ENCODE assay signal across 23 cellular contexts in genomic region chr2:124267821-124268220, GRCh38.
DNase-seq lines count a peak whose midpoint lies in the region; ATAC-seq and TF ChIP-seq lines count a peak whose summit lies in the region.
"Had no signal": no experiment of that assay in that cellular context is flagged by ENCODE, and none has a peak within 500 bp of the region (broad histone marks: within the 10 kb centered on the region; RNA-seq: fewer than 3 reads in every experiment).

No MANE protein-coding gene starts in this region.

- no peaks in the 10 kb centered on the region for H3F3A ChIP-seq in GM23338 (replicated peaks; ENCODE audit: low read depth)

- H3K27ac ChIP-seq in GM23338 (ENCODE audit: low read depth) (no peak overlapping the region), stomach (no peak overlapping the region)
- H3K27ac ChIP-seq: foreskin keratinocyte, tibial artery had no signal

- peak overlapping the region; percentile 83; the same call in 1 of the 2 replicates for H2AFZ ChIP-seq in GM23338

- H3K27me3 Mint-ChIP-seq in GM23338 (ENCODE audit: insufficient read depth, low read depth, poor library complexity), result no peaks in the 10 kb centered on the region
- H3K27me3 Mint-ChIP-seq: activated CD4-positive, alpha-beta T cell treated with anti-CD3 and anti-CD28 coated beads for 36 hours; activated naive CD8-positive, alpha-beta T cell; brain; CD4-positive, CD25-positive, alpha-beta regulatory T cell; memory B cell; naive B cell had no signal

- H3K27ac Mint-ChIP-seq in GM23338, result no peak overlapping the region; the same call in 1 of the 2 replicates
- H3K27ac Mint-ChIP-seq: activated CD4-positive, alpha-beta T cell treated with anti-CD3 and anti-CD28 coated beads for 36 hours; activated naive CD8-positive, alpha-beta T cell; CD4-positive, CD25-positive, alpha-beta regulatory T cell; H9; memory B cell; naive B cell had no signal

- H3K9me2 ChIP-seq in GM23338 (ENCODE audit: insufficient read depth), result peaks cover under 1% of the 10 kb centered on the region; the same call in 1 of the 2 replicates

- no peak for TF ChIP-seq POLR2A in stomach (IDR thresholded peaks at IDR 0.05)

- H3K36me3 ChIP-seq in GM23338 (ENCODE audit: insufficient read depth) (no peaks in the 10 kb centered on the region), stomach (no peaks in the 10 kb centered on the region)
- H3K36me3 ChIP-seq: tibial artery had no signal

- H3K27me3 ChIP-seq in GM23338 (ENCODE audit: insufficient read depth) (no peaks in the 10 kb centered on the region), stomach (no peaks in the 10 kb centered on the region)
- H3K27me3 ChIP-seq: foreskin keratinocyte, tibial artery had no signal

- H3K4me1 Mint-ChIP-seq in GM23338, result peaks cover 4% of the 10 kb centered on the region; the same call in 2 of the 3 replicates
- H3K4me1 Mint-ChIP-seq: activated CD4-positive, alpha-beta T cell treated with anti-CD3 and anti-CD28 coated beads for 36 hours; CD4-positive, CD25-positive, alpha-beta regulatory T cell; memory B cell; naive B cell had no signal

- no peaks in the 10 kb centered on the region for H4K20me1 ChIP-seq in GM23338 (replicated peaks; ENCODE audit: insufficient read depth)

- TF ChIP-seq EP300 in stomach (IDR thresholded peaks at IDR 0.05), result no peak

- H3K4me1 ChIP-seq in GM23338 (ENCODE audit: insufficient read depth), result no peaks in the 10 kb centered on the region
- peaks cover 0 to 15% (median 5%) of the 10 kb centered on the region in 4 donors for H3K4me1 ChIP-seq in stomach
- H3K4me1 ChIP-seq: foreskin keratinocyte, tibial artery had no signal

- no peak for DNase-seq in GM23338 (ENCODE audit: low spot score)
- DNase-seq in RKO (ENCODE audit: low spot score), result peak; percentile 38
- peak; percentile 84 for DNase-seq in fibroblast of mammary gland (ENCODE audit: low read depth)
- peak; percentile 21 for DNase-seq in pons (ENCODE audit: low spot score)
- no peak for DNase-seq in stomach
- DNase-seq in ACHN, result no peak
- DNase-seq in stimulated activated CD4-positive, alpha-beta T cell treated with anti-CD3 and anti-CD28 coated beads, Interleukin-2, amount 100 ng/mL, for 48 hours, result no peak
- DNase-seq: activated CD4-positive, alpha-beta T cell treated with anti-CD3 and anti-CD28 coated beads for 36 hours; CD4-positive, CD25-positive, alpha-beta regulatory T cell; DMS153; foreskin keratinocyte; H9; naive B cell; NCI-H510A; stimulated activated CD4-positive, alpha-beta T cell treated with anti-CD3 and anti-CD28 coated beads, Interleukin-1b, Interleukin-23, amount 100 ng/mL, for 48 hours; stimulated activated naive CD4-positive, alpha-beta T cell; tibial artery had no signal

- no peak overlapping the region for H3K4me2 ChIP-seq in GM23338

- no peak overlapping the region for H3K4me3 Mint-ChIP-seq in GM23338
- H3K4me3 Mint-ChIP-seq: activated CD4-positive, alpha-beta T cell treated with anti-CD3 and anti-CD28 coated beads for 36 hours; activated naive CD8-positive, alpha-beta T cell; brain; CD4-positive, CD25-positive, alpha-beta regulatory T cell; H9; memory B cell; naive B cell had no signal

- in situ Hi-C loops in ACHN (cut with HindIII; ENCODE audit: low pct_ligation_motif_present, low pct_unique_long_range_greater_than_20kb, low sequenced_read_pairs), result no loop called here

- no peaks in the 10 kb centered on the region for H3K36me3 Mint-ChIP-seq in GM23338 (ENCODE audit: low read depth)
- H3K36me3 Mint-ChIP-seq: activated naive CD8-positive, alpha-beta T cell; brain; CD4-positive, CD25-positive, alpha-beta regulatory T cell; memory B cell; naive B cell had no signal

- intact Hi-C loops in stomach (cut with DNase I; ENCODE audit: low total_unique reads), result no loop called here

- no peak for ATAC-seq in GM23338
- ATAC-seq in HG03095 (IDR thresholded peaks at IDR 0.05; ENCODE audit: unreplicated experiment), result no peak
- ATAC-seq: activated CD4-positive, alpha-beta T cell treated with anti-CD3 and anti-CD28 coated beads for 36 hours; foreskin keratinocyte; GM12878 had no signal

- H3K9me3 ChIP-seq in stomach, result peaks cover 0 to 4% (median 0%) of the 10 kb centered on the region in 4 donors
- H3K9me3 ChIP-seq: tibial artery had no signal

- no peak for TF ChIP-seq CTCF in GM23338 (conservative IDR thresholded peaks at IDR 0.05; ENCODE audit: low read depth in 2 of 2)
- no peak for TF ChIP-seq CTCF in fibroblast of mammary gland (conservative IDR thresholded peaks at IDR 0.05; ENCODE audit: control insufficient read depth, insufficient read depth, low read depth, low read length)
- no peak for TF ChIP-seq CTCF in stomach (IDR thresholded peaks at IDR 0.05)

- no peaks in the 10 kb centered on the region for H3K79me2 ChIP-seq in GM23338 (replicated peaks; ENCODE audit: insufficient read depth)

- no peaks in the 10 kb centered on the region for H3K9me3 Mint-ChIP-seq in GM23338
- H3K9me3 Mint-ChIP-seq: brain, H9, memory B cell had no signal

- 42 to 62% (median 47%) methylated on average over 5 of the region's 5 CpGs for WGBS in stomach, 5 donors

- H3K4me3 ChIP-seq in GM23338 (no peak overlapping the region), fibroblast of mammary gland (ENCODE audit: control insufficient read depth, low read depth, low read length) (no peak overlapping the region), stomach (no peak overlapping the region)
- H3K4me3 ChIP-seq: coronary artery, GM12878, tibial artery had no signal

TF ChIP-seq in GM23338, 12 proteins besides CTCF, POLR2A, EP300 and RAD21 (continues in another document):
- TF ChIP-seq ZNF114 (CRISPR knock-in tag; IDR thresholded peaks at IDR 0.05) (no peak), REST (IDR thresholded peaks at IDR 0.05; ENCODE audit: unreplicated experiment) (no peak), CREB1 (CRISPR knock-in tag; IDR thresholded peaks at IDR 0.05; ENCODE audit: low read depth) (no peak), STAT1 (IDR thresholded peaks at IDR 0.05; ENCODE audit: unreplicated experiment) (no peak), NANOG (IDR thresholded peaks at IDR 0.05; ENCODE audit: borderline replicate concordance) (no peak), ZNF331 (CRISPR knock-in tag; IDR thresholded peaks at IDR 0.05; ENCODE audit: low read depth) (no peak), JUNB (IDR thresholded peaks at IDR 0.05; ENCODE audit: unreplicated experiment) (no peak), ETS1 (IDR thresholded peaks at IDR 0.05) (no peak)

Comparison
In these comparisons a context has a peak if more than half of its experiments do, and no peak if none do; other contexts are left out.
1. DNase-seq: peak in RKO (single experiment), fibroblast of mammary gland (single experiment) and pons (single experiment); none in GM23338 (single experiment), stomach (single experiment), ACHN (single experiment) and stimulated activated CD4-positive, alpha-beta T cell treated with anti-CD3 and anti-CD28 coated beads, Interleukin-2, amount 100 ng/mL, for 48 hours (0 of 2).